ENCODE assay signal across 8 cellular contexts in genomic region chr2:98455494-98455976, GRCh38. TPM values are rescaled to one million over a fixed set of nuclear protein-coding genes. Genes with fewer than 3 reads are reported as not detected.
A peak's percentile ranks its signal among the peaks of the same experiment; 100 is the strongest.
DNase-seq lines count a peak whose midpoint lies in the region; ATAC-seq and TF ChIP-seq lines count a peak whose summit lies in the region.

No MANE protein-coding gene starts in this region.

- peak overlapping the region in 4 of 10 experiments; percentile 5 to 25 (median 21); a peak in 6 of 20 replicates for H3K4me3 ChIP-seq in BLaER1 treated with 17β-estradiol and CSF1 and Interleukin-3, amounts not matched to agents 10 nM and 100 nM
- H3K4me3 ChIP-seq in MM.1S (ENCODE audit: low read length) = peak overlapping the region; percentile 34
- H3K4me3 ChIP-seq in psoas muscle = no peak overlapping the region
- no peak overlapping the region for H3K4me3 ChIP-seq in smooth muscle cell

- no peaks in the 10 kb centered on the region for H3K36me3 Mint-ChIP-seq in endothelial cell (ENCODE audit: low read depth, unreplicated experiment)

- peak overlapping the region; percentile 37 to 87 (median 70) for H3K27ac ChIP-seq in BLaER1 treated with 17β-estradiol and CSF1 and Interleukin-3, amounts not matched to agents 10 nM and 100 nM
- peak overlapping the region; percentile 99 for H3K27ac ChIP-seq in MM.1S (ENCODE audit: low read length)
- H3K27ac ChIP-seq in caudate nucleus (ENCODE audit: low read depth, low read length) = peak overlapping the region; percentile 30
- peak overlapping the region; percentile 46 for H3K27ac ChIP-seq in psoas muscle
- no peak overlapping the region for H3K27ac ChIP-seq in smooth muscle cell (ENCODE audit: low read depth)

- H3K27me3 ChIP-seq in BLaER1 treated with 17β-estradiol and CSF1 and Interleukin-3, amounts not matched to agents 10 nM and 100 nM = no peaks in the 10 kb centered on the region
- H3K27me3 ChIP-seq in MM.1S (replicated peaks; ENCODE audit: insufficient read depth, low read length) = no peaks in the 10 kb centered on the region
- H3K27me3 ChIP-seq in psoas muscle (ENCODE audit: insufficient read depth in 3 of 3, low read length in 2 of 3) = no peaks in the 10 kb centered on the region
- no peaks in the 10 kb centered on the region for H3K27me3 ChIP-seq in smooth muscle cell (ENCODE audit: low read depth)

- ATAC-seq in GM19455 (IDR thresholded peaks at IDR 0.05; ENCODE audit: unreplicated experiment) (peak; percentile 42), psoas muscle (no peak)

- intact Hi-C loops in psoas muscle (cut with DNase I) = no loop called here

- peaks cover 63 to 99% (median 80%) of the 10 kb centered on the region in 11 experiments; a peak in 21 of 22 replicates for H4K20me1 ChIP-seq in BLaER1 treated with 17β-estradiol and CSF1 and Interleukin-3, amounts not matched to agents 10 nM and 100 nM
- H4K20me1 ChIP-seq in MM.1S (ENCODE audit: insufficient read depth, low read length) (peaks cover 4% of the 10 kb centered on the region; the same call in 1 of the 2 replicates), smooth muscle cell (ENCODE audit: low read depth) (peaks cover 86% of the 10 kb centered on the region)

- H3F3A ChIP-seq in MM.1S (ENCODE audit: insufficient read depth, low read length) (peaks cover 92% of the 10 kb centered on the region), smooth muscle cell (ENCODE audit: low read depth) (no peaks in the 10 kb centered on the region)

- H3K27me3 Mint-ChIP-seq in endothelial cell (ENCODE audit: unreplicated experiment) = peaks cover 15% of the 10 kb centered on the region

- no peak overlapping the region for H3K27ac Mint-ChIP-seq in endothelial cell (ENCODE audit: unreplicated experiment)

- H3K9ac ChIP-seq in BLaER1 treated with 17β-estradiol and CSF1 and Interleukin-3, amounts not matched to agents 10 nM and 100 nM = peak overlapping the region in 9 of 11 experiments; percentile 13 to 68 (median 38); a peak in 13 of 22 replicates
- peak overlapping the region; percentile 54 for H3K9ac ChIP-seq in MM.1S (ENCODE audit: low read length)
- H3K9ac ChIP-seq in smooth muscle cell (ENCODE audit: low read depth) = no peak overlapping the region

- WGBS in psoas muscle, 3 donors = 79 to 87% (median 85%) methylated on average over 4 of the region's 4 CpGs
- WGBS in smooth muscle cell (ENCODE audit: low lambda C conversion rate) = 90% methylated on average over 4 of the region's 4 CpGs

- H3K9me2 ChIP-seq in MM.1S (replicated peaks; ENCODE audit: insufficient read depth, low read length) = no peaks in the 10 kb centered on the region

- H3K4me1 Mint-ChIP-seq in endothelial cell (ENCODE audit: unreplicated experiment) = peaks cover 19% of the 10 kb centered on the region

- H3K4me2 ChIP-seq in BLaER1 treated with 17β-estradiol and CSF1 and Interleukin-3, amounts not matched to agents 10 nM and 100 nM = peak overlapping the region; percentile 76 to 97 (median 85)
- peak overlapping the region; percentile 70 for H3K4me2 ChIP-seq in MM.1S (ENCODE audit: low read depth, low read length)
- H3K4me2 ChIP-seq in smooth muscle cell = no peak overlapping the region

- peaks cover 77 to 100% (median 86%) of the 10 kb centered on the region in 10 experiments for H3K4me1 ChIP-seq in BLaER1 treated with 17β-estradiol and CSF1 and Interleukin-3, amounts not matched to agents 10 nM and 100 nM
- H3K4me1 ChIP-seq in MM.1S (ENCODE audit: low read length) (peaks cover 98% of the 10 kb centered on the region), psoas muscle (peaks cover 16% of the 10 kb centered on the region), smooth muscle cell (ENCODE audit: low read depth) (no peaks in the 10 kb centered on the region)

- H2AFZ ChIP-seq in MM.1S (ENCODE audit: low read length) (no peak overlapping the region), smooth muscle cell (ENCODE audit: low read depth) (no peak overlapping the region)

- DNase-seq in MM.1S (peak; percentile 70), caudate nucleus (lab: John Stamatoyannopoulos, UW) (no peak), psoas muscle (no peak), HuH-7 (ENCODE audit: low spot score) (no peak), endothelial cell (ENCODE audit: low spot score) (no peak), smooth muscle cell (lab: John Stamatoyannopoulos, UW; ENCODE audit: unreplicated experiment) (no peak)

- H3K79me2 ChIP-seq in MM.1S (ENCODE audit: low read length) (peaks cover 100% of the 10 kb centered on the region), smooth muscle cell (ENCODE audit: low read depth) (peaks cover 43% of the 10 kb centered on the region)

- no peak for TF ChIP-seq CTCF in MM.1S (IDR thresholded peaks at IDR 0.05; ENCODE audit: low read length)
- TF ChIP-seq CTCF in psoas muscle (IDR thresholded peaks at IDR 0.05) = no peak
- no peak for TF ChIP-seq CTCF in endothelial cell (IDR thresholded peaks at IDR 0.05; ENCODE audit: unreplicated experiment)
- no peak for TF ChIP-seq CTCF in smooth muscle cell (IDR thresholded peaks at IDR 0.05; ENCODE audit: borderline replicate concordance, insufficient read depth, poor library complexity, severe bottlenecking)

- H3K36me3 ChIP-seq in BLaER1 treated with 17β-estradiol and CSF1 and Interleukin-3, amounts not matched to agents 10 nM and 100 nM = peaks cover 0 to 12% (median 0%) of the 10 kb centered on the region in 11 experiments; a peak in 6 of 22 replicates
- peaks cover 3% of the 10 kb centered on the region; the same call in 1 of the 2 replicates for H3K36me3 ChIP-seq in MM.1S (replicated peaks; ENCODE audit: insufficient read depth, low read length)
- peaks cover 0 to 6% of the 10 kb centered on the region in 2 donors for H3K36me3 ChIP-seq in psoas muscle (ENCODE audit: insufficient read depth in 1 of 2, low read depth in 1 of 2)
- H3K36me3 ChIP-seq in smooth muscle cell (ENCODE audit: low read depth) = no peaks in the 10 kb centered on the region

- no peak overlapping the region for H3K4me3 Mint-ChIP-seq in endothelial cell (ENCODE audit: unreplicated experiment)

- no peaks in the 10 kb centered on the region for H3K9me3 Mint-ChIP-seq in endothelial cell (ENCODE audit: unreplicated experiment)

- no peaks in the 10 kb centered on the region for H3K9me3 ChIP-seq in BLaER1 treated with 17β-estradiol and CSF1 and Interleukin-3, amounts not matched to agents 10 nM and 100 nM (replicated peaks in 1 of 11)
- no peaks in the 10 kb centered on the region for H3K9me3 ChIP-seq in MM.1S (replicated peaks; ENCODE audit: insufficient read depth, low read length)
- H3K9me3 ChIP-seq in psoas muscle = no peaks in the 10 kb centered on the region
- no peaks in the 10 kb centered on the region for H3K9me3 ChIP-seq in smooth muscle cell (replicated peaks; ENCODE audit: low read depth)

RNA-seq across cellular contexts. Expression of gene INPP4A, which starts 10.9 kb away (rescaled TPM):
- 10 to 100 TPM in 3 of 4 donors, 1 to 10 TPM in 1; 9.8 to 19.7 (median 13.1) TPM for total RNA-seq in psoas muscle
- 1 to 10 TPM; 2.2 to 5.4 (median 2.8) TPM for polyA plus RNA-seq in psoas muscle
- total RNA-seq in endothelial cell (ENCODE audit: unreplicated experiment) = 26.8 TPM
- total RNA-seq in smooth muscle cell = 11.7 and 17.3 TPM in 2 replicates
- 10.1 and 11.3 TPM in 2 replicates for polyA plus RNA-seq in smooth muscle cell
